ENCODE assay signal across 32 cellular contexts in the genomic region with DNA sequence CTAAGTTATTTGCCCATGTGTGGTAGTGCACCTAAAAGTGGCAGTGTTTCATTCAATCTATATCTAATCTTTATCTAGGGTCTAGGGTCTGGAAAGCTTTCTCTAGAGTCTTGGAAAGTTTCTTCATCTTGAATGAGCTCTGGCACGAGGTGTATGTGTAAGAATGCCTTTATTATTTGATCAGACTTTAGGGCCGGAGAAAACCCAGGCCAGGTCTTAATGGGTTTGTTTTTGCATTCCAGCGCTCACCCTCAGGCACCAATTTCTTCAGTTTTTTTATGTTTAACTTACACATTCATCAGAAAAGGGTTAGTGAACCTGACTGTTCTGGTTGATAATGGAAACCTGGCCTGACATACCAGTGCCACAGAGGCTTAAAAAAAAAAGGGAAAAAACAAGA.
"Had no signal": no experiment of that assay in that cellular context is flagged by ENCODE, and none has a peak within 500 bp of the region (broad histone marks: within the 10 kb centered on the region; RNA-seq: fewer than 3 reads in every experiment).

No MANE protein-coding gene starts in this region.

- H3K4me3 Mint-ChIP-seq: activated CD4-positive, alpha-beta memory T cell treated with anti-CD3 and anti-CD28 coated beads for 36 hours; activated CD4-positive, alpha-beta T cell treated with anti-CD3 and anti-CD28 coated beads, Interleukin-2, amount 10 ng/mL, durations not matched to agents 24 days and 14 days; activated naive CD4-positive, alpha-beta T cell treated with anti-CD3 and anti-CD28 coated beads, Interleukin-2, amount 50 U/mL, for 24 hours; activated naive CD8-positive, alpha-beta T cell treated with anti-CD3 and anti-CD28 coated beads, Interleukin-2, amount 50 U/mL, for 24 hours; activated T-cell treated with anti-CD3 and anti-CD28 coated beads, Interleukin-2, amount 50 U/mL, for 4 hours; activated T-helper 17 cell treated with anti-CD3 and anti-CD28 coated beads, Interleukin-2, amount 50 U/mL, for 72 hours; immature natural killer cell; natural killer cell treated with Interleukin-12 subunit alpha and Interleukin-12 subunit beta and Interleukin-15 and Interleukin-18, amount 100 ng/mL, for 72 hours; stimulated activated memory B cell treated with anti-CD40 and anti-IgM and Interleukin-4, amounts not matched to agents 10 μg/mL and 1 μg/mL and 100 μg/mL, for 72 hours had no signal

- H3K4me1 Mint-ChIP-seq: activated CD4-positive, alpha-beta T cell treated with anti-CD3 and anti-CD28 coated beads, Interleukin-2, amount 10 ng/mL, durations not matched to agents 24 days and 14 days; activated naive CD4-positive, alpha-beta T cell treated with anti-CD3 and anti-CD28 coated beads, Interleukin-2, amount 50 U/mL, for 24 hours; activated T-helper 17 cell treated with anti-CD3 and anti-CD28 coated beads, Interleukin-2, amount 50 U/mL, for 72 hours; immature natural killer cell had no signal

- H3K9me3 Mint-ChIP-seq: activated CD4-positive, alpha-beta T cell treated with anti-CD3 and anti-CD28 coated beads, Interleukin-2, amount 10 ng/mL, durations not matched to agents 24 days and 14 days; activated naive CD4-positive, alpha-beta T cell treated with anti-CD3 and anti-CD28 coated beads, Interleukin-2, amount 50 U/mL, for 24 hours; activated naive CD8-positive, alpha-beta T cell treated with anti-CD3 and anti-CD28 coated beads, Interleukin-2, amount 50 U/mL, for 24 hours; activated T-cell treated with anti-CD3 and anti-CD28 coated beads, Interleukin-2, amount 50 U/mL, for 4 hours; activated T-helper 17 cell treated with anti-CD3 and anti-CD28 coated beads, Interleukin-2, amount 50 U/mL, for 72 hours; immature natural killer cell; natural killer cell treated with Interleukin-12 subunit alpha and Interleukin-12 subunit beta and Interleukin-15 and Interleukin-18, amount 100 ng/mL, for 72 hours; stimulated activated memory B cell treated with anti-CD40 and anti-IgM and Interleukin-4, amounts not matched to agents 10 μg/mL and 1 μg/mL and 100 μg/mL, for 72 hours had no signal

- H3K4me1 ChIP-seq: body of pancreas, gastroesophageal sphincter, prostate gland, sigmoid colon, stomach, thyroid gland had no signal

- H3K27ac ChIP-seq: body of pancreas, coronary artery, dorsolateral prefrontal cortex, gastroesophageal sphincter, neutrophil, prostate gland, sigmoid colon, stomach, thyroid gland, WERI-Rb-1 had no signal

- H3K36me3 Mint-ChIP-seq: activated CD4-positive, alpha-beta memory T cell treated with anti-CD3 and anti-CD28 coated beads for 36 hours; activated naive CD4-positive, alpha-beta T cell treated with anti-CD3 and anti-CD28 coated beads, Interleukin-2, amount 50 U/mL, for 24 hours; immature natural killer cell; natural killer cell treated with Interleukin-12 subunit alpha and Interleukin-12 subunit beta and Interleukin-15 and Interleukin-18, amount 100 ng/mL, for 72 hours; stimulated activated memory B cell treated with anti-CD40 and anti-IgM and Interleukin-4, amounts not matched to agents 10 μg/mL and 1 μg/mL and 100 μg/mL, for 72 hours had no signal

- DNase-seq: activated CD4-positive, alpha-beta memory T cell treated with anti-CD3 and anti-CD28 coated beads for 36 hours; activated CD4-positive, alpha-beta T cell treated with anti-CD3 and anti-CD28 coated beads, Interleukin-2, amount 10 ng/mL, durations not matched to agents 24 days and 14 days; activated CD4-positive, CD25-positive, alpha-beta regulatory T cell treated with anti-CD3 and anti-CD28 coated beads, Interleukin-2, amount 50 U/mL, for 72 hours; activated CD8-positive, alpha-beta memory T cell treated with anti-CD3 and anti-CD28 coated beads, Interleukin-2, amount 50 U/mL, for 4 hours; activated naive CD8-positive, alpha-beta T cell treated with anti-CD3 and anti-CD28 coated beads, Interleukin-2, amount 50 U/mL, for 24 hours; activated T-cell treated with anti-CD3 and anti-CD28 coated beads, Interleukin-2, amount 50 U/mL, for 4 hours; anterior cingulate cortex; body of pancreas; dorsolateral prefrontal cortex; effector memory CD4-positive, alpha-beta T cell; hippocampal formation; immature natural killer cell; mesendoderm; mucosa of descending colon; sigmoid colon; stimulated activated CD4-positive, alpha-beta T cell treated with anti-CD3 and anti-CD28 coated beads, Interleukin-1b, Interleukin-23, amount 100 ng/mL, for 48 hours; stimulated activated CD4-positive, alpha-beta T cell treated with anti-CD3 and anti-CD28 coated beads, Interleukin-4, amount 100 ng/mL, for 4 hours; stimulated activated CD8-positive, alpha-beta memory T cell treated with anti-CD3 and anti-CD28 coated beads, Interleukin-4, amount 100 ng/mL, for 48 hours; stomach; thyroid gland; WERI-Rb-1 had no signal

- ATAC-seq: activated naive CD8-positive, alpha-beta T cell treated with anti-CD3 and anti-CD28 coated beads, Interleukin-2, amount 50 U/mL, for 24 hours; activated T-cell treated with anti-CD3 and anti-CD28 coated beads, Interleukin-2, amount 50 U/mL, for 4 hours; activated T-helper 17 cell treated with anti-CD3 and anti-CD28 coated beads, Interleukin-2, amount 50 U/mL, for 72 hours; body of pancreas; gastroesophageal sphincter; left lobe of liver; mucosa of descending colon; natural killer cell treated with Interleukin-12 subunit alpha and Interleukin-12 subunit beta and Interleukin-15 and Interleukin-18, amount 100 ng/mL, for 72 hours; stimulated activated memory B cell treated with anti-CD40 and anti-IgM and Interleukin-4, amounts not matched to agents 10 μg/mL and 1 μg/mL and 100 μg/mL, for 72 hours had no signal

- H3K4me2 ChIP-seq: smooth muscle cell had no signal

- H3K27ac Mint-ChIP-seq: activated CD4-positive, alpha-beta memory T cell treated with anti-CD3 and anti-CD28 coated beads for 36 hours; activated CD4-positive, alpha-beta T cell treated with anti-CD3 and anti-CD28 coated beads, Interleukin-2, amount 10 ng/mL, durations not matched to agents 24 days and 14 days; activated naive CD4-positive, alpha-beta T cell treated with anti-CD3 and anti-CD28 coated beads, Interleukin-2, amount 50 U/mL, for 24 hours; activated naive CD8-positive, alpha-beta T cell treated with anti-CD3 and anti-CD28 coated beads, Interleukin-2, amount 50 U/mL, for 24 hours; activated T-helper 17 cell treated with anti-CD3 and anti-CD28 coated beads, Interleukin-2, amount 50 U/mL, for 72 hours; immature natural killer cell; natural killer cell treated with Interleukin-12 subunit alpha and Interleukin-12 subunit beta and Interleukin-15 and Interleukin-18, amount 100 ng/mL, for 72 hours; stimulated activated memory B cell treated with anti-CD40 and anti-IgM and Interleukin-4, amounts not matched to agents 10 μg/mL and 1 μg/mL and 100 μg/mL, for 72 hours had no signal

- H3K4me3 ChIP-seq: body of pancreas, coronary artery, dorsolateral prefrontal cortex, gastroesophageal sphincter, lung, mucosa of descending colon, prostate gland, sigmoid colon, smooth muscle cell, stomach, thyroid gland had no signal

- H3K27me3 ChIP-seq: body of pancreas, gastroesophageal sphincter, neutrophil, sigmoid colon, stomach, thyroid gland had no signal

- H3K27me3 Mint-ChIP-seq: activated naive CD4-positive, alpha-beta T cell treated with anti-CD3 and anti-CD28 coated beads, Interleukin-2, amount 50 U/mL, for 24 hours; stimulated activated memory B cell treated with anti-CD40 and anti-IgM and Interleukin-4, amounts not matched to agents 10 μg/mL and 1 μg/mL and 100 μg/mL, for 72 hours had no signal

- H3K36me3 ChIP-seq: gastroesophageal sphincter, neutrophil, prostate gland, sigmoid colon, stomach, thyroid gland, WERI-Rb-1 had no signal

- H3K9me3 ChIP-seq: body of pancreas, gastroesophageal sphincter, mucosa of descending colon, neutrophil, prostate gland, sigmoid colon, stomach, thyroid gland had no signal
